31 cellular contexts compared by ENCODE assay signal in genomic region chr17:76422406-76422805, GRCh38. TPM values are rescaled to one million over a fixed set of nuclear protein-coding genes. Genes with fewer than 3 reads are reported as not detected.
"Had no signal": no experiment of that assay in that cellular context is flagged by ENCODE, and none has a peak within 500 bp of the region (broad histone marks: within the 10 kb centered on the region; RNA-seq: fewer than 3 reads in every experiment).

No MANE protein-coding gene starts in this region.

- H3K9me3 ChIP-seq: breast epithelium, colonic mucosa, esophagus squamous epithelium, gastrocnemius medialis, vagina had no signal

- H3K27ac ChIP-seq: breast epithelium, colonic mucosa, esophagus squamous epithelium, gastrocnemius medialis, parathyroid adenoma, vagina had no signal

- DNase-seq: activated CD4-positive, alpha-beta T cell treated with anti-CD3 and anti-CD28 coated beads, Interleukin-2, amount 10 ng/mL, durations not matched to agents 7 days and 5 days; activated CD4-positive, CD25-positive, alpha-beta regulatory T cell treated with anti-CD3 and anti-CD28 coated beads, Interleukin-2, amount 50 U/mL, for 72 hours; activated CD8-positive, alpha-beta T cell treated with anti-CD3 and anti-CD28 coated beads, Interleukin-2, amount 10 ng/mL, durations not matched to agents 7 days and 5 days; activated naive CD4-positive, alpha-beta T cell; activated naive CD8-positive, alpha-beta T cell treated with anti-CD3 and anti-CD28 coated beads, Interleukin-2, amount 10 ng/mL, durations not matched to agents 7 days and 5 days; activated T-cell treated with anti-CD3 and anti-CD28 coated beads, Interleukin-2, amount 50 U/mL, for 1 hour; amniotic stem cell; colonic mucosa; effector memory CD8-positive, alpha-beta T cell; esophagus squamous epithelium; gastrocnemius medialis; head of caudate nucleus; hypothalamus; mesenchymal stem cell; nephron progenitor cell; nucleus accumbens; small intestine; stimulated activated CD4-positive, alpha-beta T cell treated with anti-CD3 and anti-CD28 coated beads, Interleukin-15, amount 100 ng/mL, for 24 hours; stimulated activated naive B cell treated with anti-CD40 and anti-IgM and Interleukin-4, amounts not matched to agents 10 μg/mL and 1 μg/mL and 100 μg/mL, for 72 hours; trophoblast cell had no signal

- H3K27me3 Mint-ChIP-seq: activated CD4-positive, alpha-beta T cell treated with anti-CD3 and anti-CD28 coated beads, Interleukin-2, amount 10 ng/mL, durations not matched to agents 7 days and 5 days; activated naive CD8-positive, alpha-beta T cell treated with anti-CD3 and anti-CD28 coated beads, Interleukin-2, amount 10 ng/mL, durations not matched to agents 7 days and 5 days; activated T-helper 17 cell treated with anti-CD3 and anti-CD28 coated beads, Interleukin-2, amount 50 U/mL, for 72 hours; effector memory CD8-positive, alpha-beta T cell; stimulated activated naive B cell treated with anti-CD40 and anti-IgM and Interleukin-4, amounts not matched to agents 10 μg/mL and 1 μg/mL and 100 μg/mL, for 72 hours had no signal

- H3K27ac Mint-ChIP-seq: activated CD4-positive, alpha-beta T cell treated with anti-CD3 and anti-CD28 coated beads, Interleukin-2, amount 10 ng/mL, durations not matched to agents 7 days and 5 days; activated CD8-positive, alpha-beta T cell treated with anti-CD3 and anti-CD28 coated beads, Interleukin-2, amount 10 ng/mL, durations not matched to agents 7 days and 5 days; activated naive CD8-positive, alpha-beta T cell treated with anti-CD3 and anti-CD28 coated beads, Interleukin-2, amount 10 ng/mL, durations not matched to agents 7 days and 5 days; activated T-helper 17 cell treated with anti-CD3 and anti-CD28 coated beads, Interleukin-2, amount 50 U/mL, for 72 hours had no signal

- H3K4me3 Mint-ChIP-seq: activated CD4-positive, alpha-beta T cell treated with anti-CD3 and anti-CD28 coated beads, Interleukin-2, amount 10 ng/mL, durations not matched to agents 7 days and 5 days; activated CD8-positive, alpha-beta T cell treated with anti-CD3 and anti-CD28 coated beads, Interleukin-2, amount 10 ng/mL, durations not matched to agents 7 days and 5 days; activated naive CD8-positive, alpha-beta T cell treated with anti-CD3 and anti-CD28 coated beads, Interleukin-2, amount 10 ng/mL, durations not matched to agents 7 days and 5 days; activated T-helper 17 cell treated with anti-CD3 and anti-CD28 coated beads, Interleukin-2, amount 50 U/mL, for 72 hours; effector memory CD8-positive, alpha-beta T cell; nephron progenitor cell had no signal

- H3K9me3 Mint-ChIP-seq: activated CD4-positive, alpha-beta T cell treated with anti-CD3 and anti-CD28 coated beads, Interleukin-2, amount 10 ng/mL, durations not matched to agents 7 days and 5 days; activated naive CD8-positive, alpha-beta T cell treated with anti-CD3 and anti-CD28 coated beads, Interleukin-2, amount 10 ng/mL, durations not matched to agents 7 days and 5 days; activated T-helper 17 cell treated with anti-CD3 and anti-CD28 coated beads, Interleukin-2, amount 50 U/mL, for 72 hours; effector memory CD8-positive, alpha-beta T cell; stimulated activated naive B cell treated with anti-CD40 and anti-IgM and Interleukin-4, amounts not matched to agents 10 μg/mL and 1 μg/mL and 100 μg/mL, for 72 hours had no signal

- ATAC-seq: activated CD8-positive, alpha-beta T cell treated with anti-CD3 and anti-CD28 coated beads, Interleukin-2, amount 10 ng/mL, durations not matched to agents 7 days and 5 days; activated T-helper 17 cell treated with anti-CD3 and anti-CD28 coated beads, Interleukin-2, amount 50 U/mL, for 72 hours; effector memory CD8-positive, alpha-beta T cell; gastrocnemius medialis; sciatic nerve; stimulated activated naive B cell treated with anti-CD40 and anti-IgM and Interleukin-4, amounts not matched to agents 10 μg/mL and 1 μg/mL and 100 μg/mL, for 72 hours had no signal

- H3K4me1 ChIP-seq: breast epithelium had no signal

- H3K4me3 ChIP-seq: breast epithelium, colonic mucosa, dorsolateral prefrontal cortex, esophagus squamous epithelium, gastrocnemius medialis, vagina had no signal

- H3K4me1 Mint-ChIP-seq: activated naive CD8-positive, alpha-beta T cell treated with anti-CD3 and anti-CD28 coated beads, Interleukin-2, amount 10 ng/mL, durations not matched to agents 7 days and 5 days had no signal

- H3K36me3 ChIP-seq: breast epithelium, colonic mucosa, gastrocnemius medialis, vagina had no signal

- H3K27me3 ChIP-seq: breast epithelium, colonic mucosa, dorsolateral prefrontal cortex, esophagus squamous epithelium, gastrocnemius medialis, vagina had no signal

RNA-seq across cellular contexts. Expression of gene AANAT, which starts 45.0 kb away (rescaled TPM):
- total RNA-seq: activated CD4-positive, alpha-beta T cell treated with anti-CD3 and anti-CD28 coated beads, Interleukin-2, amount 10 ng/mL, durations not matched to agents 7 days and 5 days; activated CD8-positive, alpha-beta T cell treated with anti-CD3 and anti-CD28 coated beads, Interleukin-2, amount 10 ng/mL, durations not matched to agents 7 days and 5 days; activated naive CD8-positive, alpha-beta T cell treated with anti-CD3 and anti-CD28 coated beads, Interleukin-2, amount 10 ng/mL, durations not matched to agents 7 days and 5 days; activated T-helper 17 cell treated with anti-CD3 and anti-CD28 coated beads, Interleukin-2, amount 50 U/mL, for 72 hours; breast epithelium; colonic mucosa; esophagus squamous epithelium; gastrocnemius medialis; lower leg skin; mononuclear cell; myocyte; sciatic nerve; T-helper 2 cell treated with Interferon-gamma antibody and Interleukin-4, amounts not matched to agents 100 ng/mL and 5 ng/mL, for 36 hours; temporal lobe; vagina had no signal
- polyA plus RNA-seq: small intestine had no signal
